Comparison of ENCODE assay signal across 22 cellular contexts in genomic region chr2:3126171-3126685, GRCh38.
A peak's percentile ranks its signal among the peaks of the same experiment; 100 is the strongest.
DNase-seq lines count a peak whose midpoint lies in the region; ATAC-seq and TF ChIP-seq lines count a peak whose summit lies in the region.
"Had no signal": no experiment of that assay in that cellular context is flagged by ENCODE, and none has a peak within 500 bp of the region (broad histone marks: within the 10 kb centered on the region; RNA-seq: fewer than 3 reads in every experiment).

No MANE protein-coding gene starts in this region.

- BruUV-seq in OCI-LY7 (replicated peaks; lab: Mats Ljungman, UMichigan), result no TSS peak

- TF ChIP-seq CTCF in BE2C (IDR thresholded peaks at IDR 0.05; ENCODE audit: low read depth, low read length) (no peak), OCI-LY7 (conservative IDR thresholded peaks at IDR 0.05; ENCODE audit: low read length) (no peak)

- no peaks in the 10 kb centered on the region; the same call in 1 of the 2 replicates for H3K36me3 ChIP-seq in BE2C
- H3K36me3 ChIP-seq in OCI-LY7 (ENCODE audit: insufficient read depth, low read length), result peaks cover 14% of the 10 kb centered on the region; the same call in 1 of the 2 replicates

- intact Hi-C loops in OCI-LY7 (cut with micrococcal nuclease; ENCODE audit: unreplicated experiment) (no loop called here), posterior vena cava (cut with DNase I) (no loop called here), left cardiac atrium (cut with DNase I) (no loop called here)

- peak overlapping the region; percentile 80 for H3K4me2 ChIP-seq in OCI-LY7 (ENCODE audit: low read length)

- no peaks in the 10 kb centered on the region for H3K9me2 ChIP-seq in OCI-LY7 (ENCODE audit: insufficient read depth, low read length)

- H3K9me3 ChIP-seq in BE2C (no peaks in the 10 kb centered on the region), OCI-LY7 (ENCODE audit: low read length) (peaks cover 14% of the 10 kb centered on the region; the same call in 1 of the 2 replicates)

- H3K79me2 ChIP-seq in OCI-LY7 (ENCODE audit: insufficient read depth, low read depth, low read length), result no peaks in the 10 kb centered on the region

- no peak for ATAC-seq in left cardiac atrium
- ATAC-seq: activated T-cell treated with anti-CD3 and anti-CD28 coated beads, Interleukin-2, amount 50 U/mL, for 4 hours had no signal

- H3K4me3 ChIP-seq in BE2C (ENCODE audit: low read depth, low read length) (peak overlapping the region; percentile 54), OCI-LY7 (ENCODE audit: low read depth, low read length, poor library complexity, severe bottlenecking) (peak overlapping the region; percentile 59)
- H3K4me3 ChIP-seq: K562, skin epidermis had no signal

- no peaks in the 10 kb centered on the region for H3K27me3 ChIP-seq in BE2C

- peak overlapping the region; percentile 85 for H3K27ac ChIP-seq in OCI-LY7 (ENCODE audit: low read depth, low read length, poor library complexity, severe bottlenecking)
- H3K27ac ChIP-seq: skin epidermis had no signal

- CTCF ChIA-PET in OCI-LY7 (lab: Charles Lee; ENCODE audit: unreplicated experiment), result no interaction called here

- H4K20me1 ChIP-seq in OCI-LY7 (ENCODE audit: insufficient read depth, low read length), result no peaks in the 10 kb centered on the region

- POLR2A ChIA-PET in OCI-LY7 (lab: Charles Lee), result interaction anchor here (1.8 to 2.3 kb wide), 3 partner anchors 19 to 252 kb away, joined by 3 to 16 read pairs (median 4); partner anchors contain the start of gene EIPR1

- H3K4me1 ChIP-seq in BE2C (peaks cover 33% of the 10 kb centered on the region), OCI-LY7 (ENCODE audit: insufficient read depth, low read length, poor library complexity, severe bottlenecking) (peaks cover 68% of the 10 kb centered on the region)

- peak overlapping the region; percentile 76; the same call in 1 of the 2 replicates for H2AFZ ChIP-seq in OCI-LY7 (ENCODE audit: low read length)

- DNase-seq in BE2C (no peak), OCI-LY7 (ENCODE audit: low spot score) (no peak), ecto neural progenitor cell (ENCODE audit: low spot score) (peak; percentile 38), posterior vena cava (ENCODE audit: low spot score) (peak; percentile 56), NCI-H2081 treated with DMSO at 0.1 percent for 48 hours (lab: John Stamatoyannopoulos, UW) (no peak), left cardiac atrium (no peak), NCI-H226 (no peak), HuH-7.5 (ENCODE audit: low spot score) (no peak)
- DNase-seq: activated CD4-positive, alpha-beta T cell treated with anti-CD3 and anti-CD28 coated beads for 48 hours; activated naive CD4-positive, alpha-beta T cell treated with anti-CD3 and anti-CD28 coated beads, Interleukin-2, amount 50 U/mL, for 16 hours; activated T-cell treated with anti-CD3 and anti-CD28 coated beads, Interleukin-2, amount 50 U/mL, for 4 hours; amygdala; CD4-positive, CD25-positive, alpha-beta regulatory T cell; HCEC 1CT; NCI-H1417 treated with DMSO at 0.1 percent for 48 hours; NCI-H2107; NCI-H510A treated with DMSO at 0.1 percent for 48 hours; NK-92 treated with Interleukin-12 subunit alpha and Interleukin-12 subunit beta, amount 100 ng/mL, for 24 hours; occipital lobe; stimulated activated CD4-positive, alpha-beta T cell treated with anti-CD3 and anti-CD28 coated beads, Interleukin-1b, Interleukin-23, amount 100 ng/mL, for 48 hours had no signal

Comparison
In these comparisons a context has a peak if more than half of its experiments do, and no peak if none do; other contexts are left out.
1. DNase-seq: peak in ecto neural progenitor cell (single experiment) and posterior vena cava (single experiment); none in BE2C (single experiment), OCI-LY7 (single experiment), NCI-H2081 treated with DMSO at 0.1 percent for 48 hours (single experiment), left cardiac atrium (single experiment), NCI-H226 (single experiment) and HuH-7.5 (single experiment).